ENCODE assay signal across 7 cellular contexts in genomic region chr14:39107624-39108023, GRCh38. TPM values are rescaled to one million over a fixed set of nuclear protein-coding genes. Genes with fewer than 3 reads are reported as not detected.
DNase-seq lines count a peak whose midpoint lies in the region; ATAC-seq, FAIRE-seq and TF ChIP-seq lines count a peak whose summit lies in the region.

No MANE protein-coding gene starts in this region.

- dilution Hi-C loops in endothelial cell of umbilical vein (cut with MboI; ENCODE audit: extremely low pct_ligation_motif_present, low sequenced_read_pairs), result no loop called here

- no peaks in the 10 kb centered on the region for H3K9me1 ChIP-seq in endothelial cell of umbilical vein (replicated peaks; ENCODE audit: control insufficient read depth, extremely low read depth, insufficient read depth, low read length)

- H3K27ac ChIP-seq in endothelial cell of umbilical vein (ENCODE audit: insufficient read depth, low read depth, low read length) (no peak overlapping the region), testis (no peak overlapping the region)

- H3K9me3 ChIP-seq in endothelial cell of umbilical vein (replicated peaks; ENCODE audit: control insufficient read depth, insufficient read depth, low read length) (no peaks in the 10 kb centered on the region), testis (no peaks in the 10 kb centered on the region)

- peaks cover 5% of the 10 kb centered on the region for H3K4me1 ChIP-seq in endothelial cell of umbilical vein (ENCODE audit: control insufficient read depth, extremely low read depth, insufficient read depth, low read length)
- H3K4me1 ChIP-seq in testis, result peaks cover 6% of the 10 kb centered on the region

- DNase-seq in GM10248 (ENCODE audit: extremely low spot score), result peak; percentile 57
- DNase-seq in NCI-H748 treated with DMSO at 0.1 percent for 48 hours (lab: John Stamatoyannopoulos, UW), result peak; percentile 47
- DNase-seq in endothelial cell of umbilical vein (ENCODE audit: low read depth, low spot score), result peak; percentile 43
- DNase-seq in testis, result no peak
- no peak for DNase-seq in mesenteric fat pad (ENCODE audit: low spot score)
- DNase-seq in activated naive CD4-positive, alpha-beta T cell (lab: John Stamatoyannopoulos, UW), result no peak

- H3K79me2 ChIP-seq in endothelial cell of umbilical vein (ENCODE audit: control insufficient read depth, insufficient read depth, low read length), result peaks cover 12% of the 10 kb centered on the region

- TF ChIP-seq POLR2A in endothelial cell of umbilical vein (IDR thresholded peaks at IDR 0.05; ENCODE audit: low read depth, low read length) (no peak), testis (IDR thresholded peaks at IDR 0.05) (no peak)

- BruUV-seq in endothelial cell of umbilical vein (replicated peaks; lab: Mats Ljungman, UMichigan), result no TSS peak

- POLR2A ChIA-PET in GM10248 (lab: Yijun Ruan, JAX) (no interaction called here), endothelial cell of umbilical vein (lab: Charles Lee) (no interaction called here)

- no peaks in the 10 kb centered on the region for H3K36me3 ChIP-seq in endothelial cell of umbilical vein (ENCODE audit: control insufficient read depth in 2 of 2, extremely low read depth in 1 of 2, insufficient read depth in 2 of 2, low read length in 2 of 2)
- no peaks in the 10 kb centered on the region for H3K36me3 ChIP-seq in testis (ENCODE audit: low read depth, missing control alignments)

- no peak overlapping the region for H2AFZ ChIP-seq in endothelial cell of umbilical vein (ENCODE audit: low read depth, low read length)

- H3K4me3 ChIP-seq in endothelial cell of umbilical vein (replicated peaks in 1 of 3; ENCODE audit: insufficient read depth in 1 of 3, low read depth in 1 of 3, low read length in 3 of 3), result no peak overlapping the region
- no peak overlapping the region for H3K4me3 ChIP-seq in testis

- H3K9ac ChIP-seq in endothelial cell of umbilical vein (replicated peaks; ENCODE audit: extremely low read depth, insufficient read depth, low read length), result no peak overlapping the region

- H4K20me1 ChIP-seq in endothelial cell of umbilical vein (replicated peaks; ENCODE audit: control insufficient read depth, extremely low read depth, insufficient read depth, low read length), result no peaks in the 10 kb centered on the region

- peak; percentile 21 for ATAC-seq in HG02623 (IDR thresholded peaks at IDR 0.05; ENCODE audit: unreplicated experiment)

- intact Hi-C loops in endothelial cell of umbilical vein (cut with micrococcal nuclease), result loop anchor here (1.0 kb wide), 2 partner anchors 261 to 319 kb away; no protein-coding TSS in a partner anchor
- intact Hi-C loops in testis (cut with DNase I; ENCODE audit: low total_unique reads), result loop anchor here (10.0 kb wide), 1 partner anchor 327 kb away; the partner anchor contains the start of gene FBXO33

- WGBS in testis, 2 donors, result 81 to 92% methylated on average over 1 of the region's 1 CpG

- CTCF ChIA-PET in GM10248 (lab: Yijun Ruan, JAX), result interaction anchor here (0.6 to 2.0 kb wide), 9 partner anchors 9 to 361 kb away, joined by 3 to 8 read pairs (median 3); no protein-coding TSS in a partner anchor
- CTCF ChIA-PET in endothelial cell of umbilical vein (lab: Charles Lee), result interaction anchor here (1.0 to 2.5 kb wide), 7 partner anchors 10 to 325 kb away, joined by 4 to 35 read pairs (median 6); partner anchors contain the start of gene FBXO33

- TF ChIP-seq CTCF in GM10248 (IDR thresholded peaks at IDR 0.05; ENCODE audit: control extremely low read depth, extremely low read depth, low read depth, missing control alignments) (peak; percentile 45), endothelial cell of umbilical vein (IDR thresholded peaks at IDR 0.05; ENCODE audit: extremely low read depth in 1 of 2, insufficient read depth in 1 of 2, low read depth in 1 of 2, low read length in 2 of 2) (peak; percentile 10 to 25), testis (IDR thresholded peaks at IDR 0.05) (peak; percentile 22 to 34 (median 24))

- peak; percentile 87 for FAIRE-seq in endothelial cell of umbilical vein (lab: Jason Lieb, UNC)

- H3K27me3 ChIP-seq in endothelial cell of umbilical vein (ENCODE audit: control insufficient read depth in 2 of 2, insufficient read depth in 2 of 2, low read length in 2 of 2), result no peaks in the 10 kb centered on the region
- no peaks in the 10 kb centered on the region for H3K27me3 ChIP-seq in testis

- no peak overlapping the region for H3K4me2 ChIP-seq in endothelial cell of umbilical vein (ENCODE audit: insufficient read depth, low read length)

TF ChIP-seq in endothelial cell of umbilical vein, 7 proteins besides CTCF, POLR2A, EP300 and RAD21:
- TF ChIP-seq MAX (IDR thresholded peaks at IDR 0.05; ENCODE audit: insufficient read depth, insufficient read length), result no peak
- TF ChIP-seq EZH2 (IDR thresholded peaks at IDR 0.05; ENCODE audit: borderline replicate concordance, low read depth, low read length, severe bottlenecking), result no peak
- no peak for TF ChIP-seq GATA2 (IDR thresholded peaks at IDR 0.05; ENCODE audit: insufficient read depth, insufficient read length, low read depth, low read length)
- TF ChIP-seq JUN (IDR thresholded peaks at IDR 0.05; ENCODE audit: borderline replicate concordance, insufficient read depth, insufficient read length, low read depth), result no peak
- TF ChIP-seq MYC (IDR thresholded peaks at IDR 0.05; ENCODE audit: low read depth, low read length), result no peak
- TF ChIP-seq POLR2AphosphoS5 (IDR thresholded peaks at IDR 0.05; ENCODE audit: insufficient read depth, low read depth, low read length), result no peak
- TF ChIP-seq FOS (IDR thresholded peaks at IDR 0.05; ENCODE audit: borderline replicate concordance, insufficient read depth, low read length), result no peak
TF ChIP-seq in endothelial cell of umbilical vein: peak in this region for 0.

RNA-seq across cellular contexts. Expression of gene SEC23A, which starts 4.6 kb away (rescaled TPM):
- total RNA-seq in endothelial cell of umbilical vein (155 and 156 TPM in 2 replicates), testis (10 to 100 TPM; 52.4 to 79.2 TPM), mesenteric fat pad (139 TPM)
- polyA plus RNA-seq in endothelial cell of umbilical vein (78.3 and 86.2 TPM in 2 replicates), testis (ENCODE audit: insufficient read depth, low read depth, low replicate concordance) (39.0 TPM)
- polyA plus RNA-seq in endothelial cell of umbilical vein (2011; cell fraction: cytosol; rRNA removed), result 78.5 and 90.5 TPM in 2 replicates
- 71.0 and 74.8 TPM in 2 replicates for polyA plus RNA-seq in endothelial cell of umbilical vein (2011; cell fraction: nucleus; rRNA removed)
- 116 and 118 TPM in 2 replicates for polyA plus RNA-seq in endothelial cell of umbilical vein (2012)
- polyA minus RNA-seq in endothelial cell of umbilical vein, result 333 and 342 TPM in 2 replicates
- polyA minus RNA-seq in endothelial cell of umbilical vein (2011; cell fraction: cytosol; rRNA and poly(A)+ RNA removed), result 76.4 TPM
- 163 and 229 TPM in 2 replicates for polyA minus RNA-seq in endothelial cell of umbilical vein (2011; cell fraction: nucleus; rRNA and poly(A)+ RNA removed)

RNA-seq across cellular contexts. Expression of gene GEMIN2, which starts 6.5 kb away (rescaled TPM):
- 19.5 and 20.0 TPM in 2 replicates for total RNA-seq in endothelial cell of umbilical vein
- polyA plus RNA-seq in endothelial cell of umbilical vein, result 9.6 and 14.3 TPM in 2 replicates
- polyA plus RNA-seq in endothelial cell of umbilical vein (2011; cell fraction: cytosol; rRNA removed), result 21.7 and 23.3 TPM in 2 replicates
- 20.1 and 23.2 TPM in 2 replicates for polyA plus RNA-seq in endothelial cell of umbilical vein (2011; cell fraction: nucleus; rRNA removed)
- polyA plus RNA-seq in endothelial cell of umbilical vein (2012), result 11.4 and 15.0 TPM in 2 replicates
- 7.5 and 10.6 TPM in 2 replicates for polyA minus RNA-seq in endothelial cell of umbilical vein
- polyA minus RNA-seq in endothelial cell of umbilical vein (2011; cell fraction: cytosol; rRNA and poly(A)+ RNA removed), result 12.5 TPM
- 5.7 and 9.7 TPM in 2 replicates for polyA minus RNA-seq in endothelial cell of umbilical vein (2011; cell fraction: nucleus; rRNA and poly(A)+ RNA removed)
- total RNA-seq in testis, result 10 to 100 TPM; 28.4 to 36.7 TPM
- 23.1 TPM for polyA plus RNA-seq in testis (ENCODE audit: insufficient read depth, low read depth, low replicate concordance)
- total RNA-seq in mesenteric fat pad, result 9.1 TPM

Comparison
In these comparisons a context has a peak if more than half of its experiments do, and no peak if none do; other contexts are left out.
1. DNase-seq: peak in GM10248 (single experiment), NCI-H748 treated with DMSO at 0.1 percent for 48 hours (single experiment) and endothelial cell of umbilical vein (single experiment); none in testis (single experiment), mesenteric fat pad (single experiment) and activated naive CD4-positive, alpha-beta T cell (0 of 4).
2. Peak in every context shown above with its lines, with median percentiles within 50 percentile points of each other: CTCF ChIP-seq.